ENCODE assay signal across 2 cellular contexts in the genomic region with DNA sequence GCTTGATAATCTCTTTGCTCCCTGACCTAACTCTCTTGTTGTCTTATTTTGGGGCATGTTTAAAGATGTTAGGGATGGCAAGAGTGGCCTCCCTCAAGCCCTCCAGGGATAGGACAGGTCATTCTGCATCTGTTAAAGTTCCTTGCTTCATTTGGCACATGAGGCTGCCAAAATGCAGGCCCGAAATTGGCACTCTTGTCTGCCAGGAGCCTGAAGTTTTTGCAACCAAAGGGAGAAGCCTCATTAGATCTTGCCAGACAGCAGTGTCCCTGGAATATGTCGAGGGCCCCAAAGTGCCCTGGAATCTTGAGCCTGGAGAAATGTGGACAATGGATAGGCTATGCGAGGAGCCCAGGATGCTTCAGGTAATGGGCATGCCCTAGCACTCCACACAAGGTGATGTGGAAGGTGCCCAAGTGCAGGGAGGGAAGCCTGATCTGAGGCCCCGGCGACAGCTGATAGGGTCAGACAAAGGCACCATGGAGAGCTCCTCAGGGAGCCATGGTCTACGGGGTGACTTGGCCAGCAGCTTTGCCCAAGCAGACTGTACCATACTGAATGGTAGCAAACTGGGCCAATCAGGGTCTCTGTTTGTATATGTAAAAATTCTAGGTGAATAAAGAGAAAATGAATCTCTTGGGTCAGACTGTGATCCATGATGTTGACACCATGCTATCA.
TF ChIP-seq lines count a peak whose summit lies in the region.

No MANE protein-coding gene starts in this region.

TF ChIP-seq in Ishikawa, 13 proteins besides CTCF, POLR2A, EP300 and RAD21:
- TF ChIP-seq REST (IDR thresholded peaks at IDR 0.05; ENCODE audit: low read depth) (peak; percentile 80), ZBTB7A (IDR thresholded peaks at IDR 0.05; ENCODE audit: low read depth) (no peak)

TF ChIP-seq in GM12878, 131 proteins besides CTCF, POLR2A, EP300 and RAD21 (continued from another document):
- no peak for TF ChIP-seq MLLT1 (IDR thresholded peaks at IDR 0.05)
- TF ChIP-seq KDM1A (IDR thresholded peaks at IDR 0.05; ENCODE audit: borderline replicate concordance) = no peak
- TF ChIP-seq REST (IDR thresholded peaks at IDR 0.05; ENCODE audit: low read depth, low read length) = peak; percentile 76
- TF ChIP-seq GATAD2B (conservative IDR thresholded peaks at IDR 0.05; ENCODE audit: low read depth) = no peak
- no peak for TF ChIP-seq CBFB (IDR thresholded peaks at IDR 0.05; ENCODE audit: low read depth)
- TF ChIP-seq, protein P1, sequence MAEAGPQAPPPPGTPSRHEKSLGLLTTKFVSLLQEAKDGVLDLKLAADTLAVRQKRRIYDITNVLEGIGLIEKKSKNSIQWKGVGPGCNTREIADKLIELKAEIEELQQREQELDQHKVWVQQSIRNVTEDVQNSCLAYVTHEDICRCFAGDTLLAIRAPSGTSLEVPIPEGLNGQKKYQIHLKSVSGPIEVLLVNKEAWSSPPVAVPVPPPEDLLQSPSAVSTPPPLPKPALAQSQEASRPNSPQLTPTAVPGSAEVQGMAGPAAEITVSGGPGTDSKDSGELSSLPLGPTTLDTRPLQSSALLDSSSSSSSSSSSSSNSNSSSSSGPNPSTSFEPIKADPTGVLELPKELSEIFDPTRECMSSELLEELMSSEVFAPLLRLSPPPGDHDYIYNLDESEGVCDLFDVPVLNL (IDR thresholded peaks at IDR 0.05; ENCODE audit: low read depth, low read length) = no peak
- TF ChIP-seq BRCA1 (IDR thresholded peaks at IDR 0.05; ENCODE audit: low read depth, low read length) = no peak
